In the genomic region with DNA sequence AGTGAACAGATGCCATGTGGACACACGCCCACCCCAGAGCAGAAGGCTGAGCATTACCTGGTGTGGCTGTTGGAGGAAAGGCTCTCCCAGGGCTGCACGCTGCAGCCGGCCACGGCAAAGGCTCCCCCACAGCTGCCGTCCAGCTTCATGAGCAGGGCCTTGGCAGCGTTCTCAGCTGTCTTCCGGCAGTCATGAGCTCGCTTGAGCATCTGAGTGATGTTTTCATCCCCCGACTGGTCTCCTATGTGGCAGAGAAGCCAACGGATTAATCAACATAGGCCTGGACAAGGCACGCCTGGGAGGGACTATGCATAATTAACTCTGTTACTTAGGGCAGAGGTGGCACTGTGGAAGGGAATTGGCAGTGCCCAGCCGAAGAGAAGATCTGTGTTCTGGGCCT, we compare ENCODE assay signal across 17 cellular contexts.
DNase-seq lines count a peak whose midpoint lies in the region; ATAC-seq and TF ChIP-seq lines count a peak whose summit lies in the region.
"Had no signal": no experiment of that assay in that cellular context is flagged by ENCODE, and none has a peak within 500 bp of the region (broad histone marks: within the 10 kb centered on the region; RNA-seq: fewer than 3 reads in every experiment).

No MANE protein-coding gene starts in this region.

- H3K36me3 Mint-ChIP-seq in nephron (ENCODE audit: low read depth), result peaks cover 61% of the 10 kb centered on the region
- no peaks in the 10 kb centered on the region for H3K36me3 Mint-ChIP-seq in Calu3 (ENCODE audit: insufficient read depth, unreplicated experiment)

- peak overlapping the region in 2 of 3 experiments; percentile 5 to 50 for H3K4me3 Mint-ChIP-seq in nephron
- no peak overlapping the region for H3K4me3 Mint-ChIP-seq in Calu3 (ENCODE audit: low read depth, unreplicated experiment)
- H3K4me3 Mint-ChIP-seq: B cell; CD4-positive, alpha-beta T cell; GM23338 had no signal

- H3K9me3 Mint-ChIP-seq in nephron, result no peaks in the 10 kb centered on the region
- H3K9me3 Mint-ChIP-seq in Calu3 (ENCODE audit: low read depth, unreplicated experiment), result no peaks in the 10 kb centered on the region
- H3K9me3 Mint-ChIP-seq: CD4-positive, alpha-beta T cell; GM23338 had no signal

- no peak overlapping the region for H3K4me3 ChIP-seq in coronary artery
- H3K4me3 ChIP-seq: GM23338, PC-9 had no signal

- no TSS peak for BruUV-seq in Calu3 (replicated peaks; lab: Mats Ljungman, UMichigan)

- no peak for TF ChIP-seq CTCF in coronary artery (IDR thresholded peaks at IDR 0.05)
- TF ChIP-seq CTCF in nephron (IDR thresholded peaks at IDR 0.05; ENCODE audit: unreplicated experiment in 3 of 3), result no peak
- TF ChIP-seq CTCF in Calu3 (IDR thresholded peaks at IDR 0.05; ENCODE audit: unreplicated experiment), result no peak

- H3K27me3 Mint-ChIP-seq in nephron (ENCODE audit: low read depth) (no peaks in the 10 kb centered on the region), Calu3 (ENCODE audit: unreplicated experiment) (no peaks in the 10 kb centered on the region)
- H3K27me3 Mint-ChIP-seq: CD4-positive, alpha-beta T cell had no signal

- DNase-seq in Right ventricle myocardium superior (no peak), cardiac septum (ENCODE audit: low spot score) (no peak), coronary artery (ENCODE audit: low spot score) (peak; percentile 41), NCI-H146 (lab: John Stamatoyannopoulos, UW) (no peak), Calu3 (no peak)
- no peak for DNase-seq in stimulated activated CD4-positive, alpha-beta T cell treated with anti-CD3 and anti-CD28 coated beads, Interleukin-12 subunit alpha, Interleukin-12 subunit beta, amount 100 ng/mL, for 4 hours
- DNase-seq: CD4-positive, alpha-beta T cell; KBM-7; MV-4-11; NCI-H187; NCI-H345; NCI-H524 treated with DMSO at 0.1 percent for 48 hours; PC-9 had no signal

- H3K4me1 Mint-ChIP-seq in nephron (peaks cover 84% of the 10 kb centered on the region), Calu3 (ENCODE audit: low read depth, unreplicated experiment) (no peaks in the 10 kb centered on the region)
- H3K4me1 Mint-ChIP-seq: B cell had no signal

- H3K27ac ChIP-seq in coronary artery, result no peak overlapping the region
- H3K27ac ChIP-seq: PC-9 had no signal

- intact Hi-C loops in Right ventricle myocardium superior (cut with DNase I), result no loop called here
- intact Hi-C loops in cardiac septum (cut with DNase I), result no loop called here
- intact Hi-C loops in Calu3 (cut with micrococcal nuclease; ENCODE audit: unreplicated experiment), result no loop called here

- H3K27ac Mint-ChIP-seq in nephron (peak overlapping the region; percentile 47 to 73 (median 58)), Calu3 (ENCODE audit: unreplicated experiment) (no peak overlapping the region)
- H3K27ac Mint-ChIP-seq: B cell, GM23338 had no signal

- CTCF ChIA-PET in Calu3 (lab: Charles Lee), result no interaction called here

- ATAC-seq in Right ventricle myocardium superior (ENCODE audit: poor library complexity), result peak; percentile 37
- ATAC-seq: GM23338, HCT116 had no signal
